In genomic region chr3:120435621-120436020, GRCh38 we compare ENCODE assay signal across 13 cellular contexts. TPM values are rescaled to one million over a fixed set of nuclear protein-coding genes. Genes with fewer than 3 reads are reported as not detected.
A peak's percentile ranks its signal among the peaks of the same experiment; 100 is the strongest.
DNase-seq lines count a peak whose midpoint lies in the region; ATAC-seq, FAIRE-seq and TF ChIP-seq lines count a peak whose summit lies in the region.
"Had no signal": no experiment of that assay in that cellular context is flagged by ENCODE, and none has a peak within 500 bp of the region (broad histone marks: within the 10 kb centered on the region; RNA-seq: fewer than 3 reads in every experiment).

No MANE protein-coding gene starts in this region.

- no peak overlapping the region for H3K23ac ChIP-seq in trophoblast cell (ENCODE audit: low read length)

- DNase-seq in H4 (ENCODE audit: low spot score) (peak; percentile 73), PC-3 (peak; percentile 96), epithelial cell of proximal tubule (ENCODE audit: low read depth) (peak; percentile 61), trophoblast cell (peak in 1 of 2 donors; percentile 73), D721Med (ENCODE audit: insufficient read length, low spot score) (no peak), germinal center (ENCODE audit: low spot score) (no peak), NCI-H446 (lab: John Stamatoyannopoulos, UW) (no peak), kidney (no peak)
- DNase-seq: activated B cell treated with CpG ODN at 0.5 μM for 24 hours; activated naive CD4-positive, alpha-beta T cell treated with anti-CD3 and anti-CD28 coated beads, Interleukin-2, amount 10 ng/mL, durations not matched to agents 7 days and 5 days; glutamatergic neuron had no signal

- POLR2A ChIA-PET in PC-3 (lab: Charles Lee; ENCODE audit: unreplicated experiment) = interaction anchor here (0.6 kb wide), 1 partner anchor 341 kb away, joined by 17 read pairs; no protein-coding TSS in a partner anchor

- H4K91ac ChIP-seq in trophoblast cell (ENCODE audit: low read depth, low read length) = no peak overlapping the region

- intact Hi-C loops in PC-3 (cut with micrococcal nuclease) = loop anchor here (5.0 kb wide), 1 partner anchor 122 kb away; no protein-coding TSS in a partner anchor
- intact Hi-C loops in kidney (cut with DNase I) = no loop called here

- FAIRE-seq in D721Med (lab: Jason Lieb, UNC) (no peak), kidney (lab: Jason Lieb, UNC) (no peak)

- H3K27ac ChIP-seq in PC-3 (ENCODE audit: low read length) (peak overlapping the region; percentile 73), trophoblast cell (ENCODE audit: low read depth, low read length) (peak overlapping the region; percentile 63), kidney (ENCODE audit: low read depth in 2 of 2, low read length in 2 of 2) (no peak overlapping the region)
- H3K27ac ChIP-seq: HL-60, parathyroid adenoma had no signal

- no peak overlapping the region for H2BK12ac ChIP-seq in trophoblast cell (ENCODE audit: low read length)

- H3F3A ChIP-seq in PC-3 (ENCODE audit: low read length, unreplicated experiment) = peaks cover 9% of the 10 kb centered on the region

- H3K4me3 ChIP-seq in PC-3 (ENCODE audit: low read length) = peak overlapping the region; percentile 26; the same call in 1 of the 2 replicates
- no peak overlapping the region for H3K4me3 ChIP-seq in epithelial cell of proximal tubule (ENCODE audit: low read depth, low read length)
- no peak overlapping the region for H3K4me3 ChIP-seq in trophoblast cell (ENCODE audit: low read depth, low read length)
- H3K4me3 ChIP-seq in kidney (ENCODE audit: low read length in 2 of 2) = no peak overlapping the region

- no peak overlapping the region for H3K4ac ChIP-seq in trophoblast cell (ENCODE audit: low read depth, low read length)

- H3K27me3 ChIP-seq in PC-3 (ENCODE audit: low read length) (no peaks in the 10 kb centered on the region), trophoblast cell (ENCODE audit: insufficient read depth, low read length) (no peaks in the 10 kb centered on the region)

- peak overlapping the region; percentile 76 for H3K4me2 ChIP-seq in PC-3 (ENCODE audit: low read length)
- H3K4me2 ChIP-seq in trophoblast cell (ENCODE audit: low read length) = peak overlapping the region; percentile 30

- no peak overlapping the region for H3K14ac ChIP-seq in trophoblast cell (ENCODE audit: low read length)

- peaks cover 21% of the 10 kb centered on the region for H3K79me1 ChIP-seq in trophoblast cell (ENCODE audit: low read length)

- no peak overlapping the region for H4K8ac ChIP-seq in trophoblast cell (ENCODE audit: low read depth, low read length)

- no peak overlapping the region for H2BK120ac ChIP-seq in trophoblast cell (ENCODE audit: insufficient read depth, low read length, poor library complexity)

- H4K20me1 ChIP-seq in PC-3 (ENCODE audit: low read length) = no peaks in the 10 kb centered on the region

- H3K4me1 ChIP-seq in PC-3 (ENCODE audit: insufficient read depth, low read length) = peaks cover 76% of the 10 kb centered on the region
- peaks cover 20 to 51% of the 10 kb centered on the region in 2 experiments for H3K4me1 ChIP-seq in trophoblast cell (ENCODE audit: control insufficient read depth in 1 of 2, insufficient read depth in 2 of 2, low read length in 2 of 2)
- H3K4me1 ChIP-seq in kidney (ENCODE audit: control insufficient read depth in 1 of 2, insufficient read depth in 1 of 2, low read depth in 1 of 2, low read length in 2 of 2) = peaks cover 37 to 46% of the 10 kb centered on the region in 2 donors

- H2BK5ac ChIP-seq in trophoblast cell (ENCODE audit: low read depth, low read length, poor library complexity) = no peak overlapping the region

- H3K79me2 ChIP-seq in PC-3 (ENCODE audit: low read length) (peaks cover 95% of the 10 kb centered on the region), trophoblast cell (ENCODE audit: control insufficient read depth, insufficient read depth, low read length, poor library complexity) (peaks cover 9% of the 10 kb centered on the region)
- H3K79me2 ChIP-seq: parathyroid adenoma had no signal

- H2AK5ac ChIP-seq in trophoblast cell (ENCODE audit: low read length) = no peak overlapping the region

- H4K12ac ChIP-seq in trophoblast cell (ENCODE audit: low read depth, low read length) = no peak overlapping the region

- CTCF ChIA-PET in PC-3 (lab: Charles Lee) = interaction anchor here (0.9 to 1.2 kb wide), 4 partner anchors 17 to 123 kb away, joined by 3 to 4 read pairs (median 3); no protein-coding TSS in a partner anchor

- no peaks in the 10 kb centered on the region for H3K9me2 ChIP-seq in PC-3 (replicated peaks; ENCODE audit: low read length)

- ATAC-seq in PC-3 = peak; percentile 70

- peak overlapping the region; percentile 23; the same call in 1 of the 2 replicates for H3K9ac ChIP-seq in PC-3 (ENCODE audit: low read length)
- H3K9ac ChIP-seq in trophoblast cell (ENCODE audit: low read length) = no peak overlapping the region
- no peak overlapping the region for H3K9ac ChIP-seq in kidney (ENCODE audit: low read length in 2 of 2)
- H3K9ac ChIP-seq: parathyroid adenoma had no signal

- WGBS in trophoblast cell (ENCODE audit: extremely low coverage, insufficient coverage, insufficient read length) = no CpG with 5 or more reads among the region's 4 CpGs

- no peak for TF ChIP-seq CTCF in PC-3 (conservative IDR thresholded peaks at IDR 0.05; ENCODE audit: low read depth, low read length)
- TF ChIP-seq CTCF in epithelial cell of proximal tubule (conservative IDR thresholded peaks at IDR 0.05; ENCODE audit: low read depth, low read length) = no peak
- no peak for TF ChIP-seq CTCF in D721Med (IDR thresholded peaks at IDR 0.05; ENCODE audit: insufficient read depth, missing control alignments)
- TF ChIP-seq CTCF in kidney (IDR thresholded peaks at IDR 0.05; ENCODE audit: borderline replicate concordance, extremely low read depth, insufficient read depth) = no peak

- H2AFZ ChIP-seq in PC-3 (ENCODE audit: low read length) (peak overlapping the region; percentile 4), trophoblast cell (ENCODE audit: insufficient read depth, low read length, poor library complexity) (no peak overlapping the region)
- H2AFZ ChIP-seq: parathyroid adenoma had no signal

- H3K36me3 ChIP-seq in PC-3 (ENCODE audit: low read depth, low read length) (peaks cover 55% of the 10 kb centered on the region), trophoblast cell (ENCODE audit: control insufficient read depth in 1 of 2, insufficient read depth in 2 of 2, low read length in 2 of 2) (peaks cover 12 to 25% of the 10 kb centered on the region in 2 experiments), kidney (ENCODE audit: control insufficient read depth in 1 of 2, insufficient read depth in 2 of 2, low read length in 2 of 2) (no peaks in the 10 kb centered on the region)

- BruUV-seq in PC-3 (replicated peaks; lab: Mats Ljungman, UMichigan) = no TSS peak

- H3K18ac ChIP-seq in trophoblast cell (ENCODE audit: low read length) = no peak overlapping the region

- H3K9me3 ChIP-seq in PC-3 (ENCODE audit: low read length) = no peaks in the 10 kb centered on the region
- no peaks in the 10 kb centered on the region for H3K9me3 ChIP-seq in trophoblast cell (ENCODE audit: insufficient read depth, low read depth, low read length)
- H3K9me3 ChIP-seq in kidney (ENCODE audit: control insufficient read depth in 1 of 2, low read length in 2 of 2) = no peaks in the 10 kb centered on the region

RNA-seq across cellular contexts. Expression of gene FSTL1, which starts 15.2 kb away (rescaled TPM):
- total RNA-seq in H4 (2014; rRNA removed; shearing (Covaris generic)) = 290 and 316 TPM in 2 replicates
- total RNA-seq in PC-3 (2014; rRNA removed) = 178 and 185 TPM in 2 replicates
- total RNA-seq in epithelial cell of proximal tubule = 179 and 235 TPM in 2 replicates
- 507 and 510 TPM in 2 replicates for polyA plus RNA-seq in trophoblast cell (2013)
- 193 TPM for total RNA-seq in kidney
- 31.1 TPM for polyA plus RNA-seq in kidney (ENCODE audit: insufficient read depth, low read depth, low replicate concordance)
- total RNA-seq: activated B cell treated with CpG ODN at 0.5 μM for 24 hours had no signal

Comparison
In these comparisons a context has a peak if more than half of its experiments do, and no peak if none do; other contexts are left out.
1. DNase-seq: peak in H4 (single experiment), PC-3 (single experiment) and epithelial cell of proximal tubule (single experiment); none in D721Med (single experiment), germinal center (single experiment), NCI-H446 (0 of 2) and kidney (single experiment).
2. H3K27ac ChIP-seq: peak in PC-3 (single experiment) and trophoblast cell (single experiment); none in kidney (0 of 2).